ENCODE assay signal across 25 cellular contexts in the genomic region with DNA sequence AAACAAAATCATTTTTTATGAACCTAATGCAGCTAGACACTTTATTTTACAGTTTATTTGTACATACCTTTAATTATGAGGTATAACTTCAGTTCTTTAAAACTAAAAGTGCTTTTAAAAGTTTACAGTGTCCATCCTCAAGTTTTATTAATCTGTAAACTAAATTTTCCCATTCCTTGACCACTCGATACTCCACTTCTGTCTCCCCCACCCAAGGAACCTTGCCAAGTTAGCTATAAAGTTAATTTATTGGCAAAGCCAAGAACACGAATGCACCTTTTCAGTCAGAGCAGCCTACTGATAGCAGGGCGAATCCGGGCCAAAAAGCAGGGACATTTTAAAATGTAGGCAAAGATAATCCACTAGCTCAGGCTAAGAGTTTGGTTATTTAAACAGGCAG. TPM values are rescaled to one million over a fixed set of nuclear protein-coding genes. Genes with fewer than 3 reads are reported as not detected.
DNase-seq lines count a peak whose midpoint lies in the region; ATAC-seq and TF ChIP-seq lines count a peak whose summit lies in the region.
"Had no signal": no experiment of that assay in that cellular context is flagged by ENCODE, and none has a peak within 500 bp of the region (broad histone marks: within the 10 kb centered on the region; RNA-seq: fewer than 3 reads in every experiment).

No MANE protein-coding gene starts in this region.

- no peaks in the 10 kb centered on the region for H3K36me3 Mint-ChIP-seq in nephron progenitor cell (ENCODE audit: low read depth)
- H3K36me3 Mint-ChIP-seq: CD14-positive monocyte; CD4-positive, alpha-beta memory T cell; CD4-positive, CD25-positive, alpha-beta regulatory T cell; CD8-positive, alpha-beta memory T cell had no signal

- H3K36me3 ChIP-seq in HEK293 (ENCODE audit: control insufficient read depth in 2 of 2, insufficient read depth in 1 of 2, low read length in 2 of 2) = no peaks in the 10 kb centered on the region
- H3K36me3 ChIP-seq: BE2C, BLaER1 had no signal

- no peak for DNase-seq in HEK293T (ENCODE audit: extremely low spot score)
- peak; percentile 8 for DNase-seq in NCI-H69 (lab: John Stamatoyannopoulos, UW)
- DNase-seq in nephron progenitor cell = no peak
- no peak for DNase-seq in NCI-H226
- DNase-seq: 8988T; ACHN; BE2C; C1 segment of cervical spinal cord; CD4-positive, alpha-beta memory T cell; CD4-positive, CD25-positive, alpha-beta regulatory T cell; CD8-positive, alpha-beta memory T cell; COR-L47; DMS 273 treated with DMSO at 0.1 percent for 48 hours; DMS153; DMS53; DMS79; DND-41; EL; GDM1 had no signal

- peak overlapping the region; percentile 27 for H3K27ac Mint-ChIP-seq in nephron progenitor cell
- H3K27ac Mint-ChIP-seq: CD14-positive monocyte; CD4-positive, alpha-beta memory T cell; CD4-positive, CD25-positive, alpha-beta regulatory T cell had no signal

- H3K9me3 Mint-ChIP-seq in nephron progenitor cell = no peaks in the 10 kb centered on the region
- H3K9me3 Mint-ChIP-seq: CD14-positive monocyte; CD4-positive, alpha-beta memory T cell; CD4-positive, CD25-positive, alpha-beta regulatory T cell; CD8-positive, alpha-beta memory T cell had no signal

- no peak overlapping the region for H3K27ac ChIP-seq in HEK293 (ENCODE audit: extremely low read depth, low read depth, low read length)
- H3K27ac ChIP-seq: BLaER1 had no signal

- POLR2A ChIA-PET in HEK293 (lab: Yijun Ruan, JAX) = no interaction called here
- POLR2A ChIA-PET in HEK293T (lab: Yijun Ruan, JAX) = no interaction called here

- ATAC-seq in esophagus mucosa (no peak), GM21447 (IDR thresholded peaks at IDR 0.05; ENCODE audit: unreplicated experiment) (no peak)
- ATAC-seq: GM12878 had no signal

- CTCF ChIA-PET in HEK293 (lab: Yijun Ruan, JAX) = no interaction called here
- CTCF ChIA-PET in HEK293T (lab: Yijun Ruan, JAX) = no interaction called here

- no peak overlapping the region for H3K4me3 ChIP-seq in HEK293 (ENCODE audit: low read depth, low read length)
- H3K4me3 ChIP-seq: BLaER1, GM12878 had no signal

- TF ChIP-seq CTCF in HEK293 (tag by site-specific recombination; IDR thresholded peaks at IDR 0.05) (no peak), nephron progenitor cell (IDR thresholded peaks at IDR 0.05) (no peak)

- peaks cover 6% of the 10 kb centered on the region for H3K27me3 Mint-ChIP-seq in nephron progenitor cell (ENCODE audit: low read depth, poor library complexity)
- H3K27me3 Mint-ChIP-seq: CD4-positive, alpha-beta memory T cell had no signal

- H3K4me3 Mint-ChIP-seq in nephron progenitor cell = no peak overlapping the region
- H3K4me3 Mint-ChIP-seq: CD14-positive monocyte; CD4-positive, alpha-beta memory T cell; CD4-positive, CD25-positive, alpha-beta regulatory T cell; CD8-positive, alpha-beta memory T cell had no signal

- H3K9me3 ChIP-seq in HEK293 (ENCODE audit: control insufficient read depth, insufficient read depth, low read depth, low read length) = no peaks in the 10 kb centered on the region
- H3K9me3 ChIP-seq: BE2C, BLaER1 had no signal

- peaks cover 5% of the 10 kb centered on the region for H3K4me1 Mint-ChIP-seq in nephron progenitor cell
- H3K4me1 Mint-ChIP-seq: CD14-positive monocyte; CD4-positive, alpha-beta memory T cell; CD8-positive, alpha-beta memory T cell had no signal

- H3K4me1 ChIP-seq in HEK293 (ENCODE audit: control insufficient read depth, insufficient read depth, low read length) = peaks cover 14% of the 10 kb centered on the region
- H3K4me1 ChIP-seq: BE2C, BLaER1 had no signal

TF ChIP-seq in HEK293, 187 proteins besides CTCF, POLR2A, EP300 and RAD21:
- TF ChIP-seq ZNF521 (tag by site-specific recombination; IDR thresholded peaks at IDR 0.05) (no peak), ZNF555 (tag by site-specific recombination; conservative IDR thresholded peaks at IDR 0.05) (no peak), ZFHX2 (tag by site-specific recombination; conservative IDR thresholded peaks at IDR 0.05) (no peak), ZNF302 (tag by site-specific recombination; IDR thresholded peaks at IDR 0.05; ENCODE audit: low read depth) (no peak), ZFP69B (tag by site-specific recombination; IDR thresholded peaks at IDR 0.05) (no peak), ZNF664 (tag by site-specific recombination; IDR thresholded peaks at IDR 0.05) (no peak), TCF7L2 (IDR thresholded peaks at IDR 0.05; ENCODE audit: borderline replicate concordance, low read depth, low read length) (no peak), FEZF1 (tag by site-specific recombination; IDR thresholded peaks at IDR 0.05) (peak; percentile 60), ZXDB (tag by site-specific recombination; IDR thresholded peaks at IDR 0.05) (peak; percentile 35; the same call in 1 of the 2 replicates), ZNF335 (tag by site-specific recombination; conservative IDR thresholded peaks at IDR 0.05) (no peak), HOXD13 (CRISPR knock-in tag; IDR thresholded peaks at IDR 0.05; ENCODE audit: borderline replicate concordance) (no peak)
- TF ChIP-seq, protein P1, sequence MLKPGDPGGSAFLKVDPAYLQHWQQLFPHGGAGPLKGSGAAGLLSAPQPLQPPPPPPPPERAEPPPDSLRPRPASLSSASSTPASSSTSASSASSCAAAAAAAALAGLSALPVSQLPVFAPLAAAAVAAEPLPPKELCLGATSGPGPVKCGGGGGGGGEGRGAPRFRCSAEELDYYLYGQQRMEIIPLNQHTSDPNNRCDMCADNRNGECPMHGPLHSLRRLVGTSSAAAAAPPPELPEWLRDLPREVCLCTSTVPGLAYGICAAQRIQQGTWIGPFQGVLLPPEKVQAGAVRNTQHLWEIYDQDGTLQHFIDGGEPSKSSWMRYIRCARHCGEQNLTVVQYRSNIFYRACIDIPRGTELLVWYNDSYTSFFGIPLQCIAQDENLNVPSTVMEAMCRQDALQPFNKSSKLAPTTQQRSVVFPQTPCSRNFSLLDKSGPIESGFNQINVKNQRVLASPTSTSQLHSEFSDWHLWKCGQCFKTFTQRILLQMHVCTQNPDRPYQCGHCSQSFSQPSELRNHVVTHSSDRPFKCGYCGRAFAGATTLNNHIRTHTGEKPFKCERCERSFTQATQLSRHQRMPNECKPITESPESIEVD (tag by site-specific recombination; IDR thresholded peaks at IDR 0.05) = peak; percentile 80

TF ChIP-seq in HEK293T, 16 proteins besides CTCF, POLR2A, EP300 and RAD21:
- TF ChIP-seq, protein P2, sequence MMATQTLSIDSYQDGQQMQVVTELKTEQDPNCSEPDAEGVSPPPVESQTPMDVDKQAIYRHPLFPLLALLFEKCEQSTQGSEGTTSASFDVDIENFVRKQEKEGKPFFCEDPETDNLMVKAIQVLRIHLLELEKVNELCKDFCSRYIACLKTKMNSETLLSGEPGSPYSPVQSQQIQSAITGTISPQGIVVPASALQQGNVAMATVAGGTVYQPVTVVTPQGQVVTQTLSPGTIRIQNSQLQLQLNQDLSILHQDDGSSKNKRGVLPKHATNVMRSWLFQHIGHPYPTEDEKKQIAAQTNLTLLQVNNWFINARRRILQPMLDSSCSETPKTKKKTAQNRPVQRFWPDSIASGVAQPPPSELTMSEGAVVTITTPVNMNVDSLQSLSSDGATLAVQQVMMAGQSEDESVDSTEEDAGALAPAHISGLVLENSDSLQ (IDR thresholded peaks at IDR 0.05) = peak; percentile 52
- TF ChIP-seq L3MBTL2 (conservative IDR thresholded peaks at IDR 0.05) (no peak), BHLHE40 (IDR thresholded peaks at IDR 0.05; ENCODE audit: borderline replicate concordance) (no peak), FOXK2 (IDR thresholded peaks at IDR 0.05) (no peak)

RNA-seq across cellular contexts. Expression of a gene that starts 29.6 kb away (rescaled TPM):
- total RNA-seq in esophagus mucosa = 10.5 TPM
